1 cellular context compared by ENCODE assay signal in genomic region chr7:95066736-95067530, GRCh38.
TF ChIP-seq lines count a peak whose summit lies in the region.

No MANE protein-coding gene starts in this region.

TF ChIP-seq in GM23338, 12 proteins besides CTCF, POLR2A, EP300 and RAD21 (continued from another document):
- TF ChIP-seq REST (IDR thresholded peaks at IDR 0.05; ENCODE audit: unreplicated experiment): no peak
